ENCODE assay signal across 17 cellular contexts in the genomic region with DNA sequence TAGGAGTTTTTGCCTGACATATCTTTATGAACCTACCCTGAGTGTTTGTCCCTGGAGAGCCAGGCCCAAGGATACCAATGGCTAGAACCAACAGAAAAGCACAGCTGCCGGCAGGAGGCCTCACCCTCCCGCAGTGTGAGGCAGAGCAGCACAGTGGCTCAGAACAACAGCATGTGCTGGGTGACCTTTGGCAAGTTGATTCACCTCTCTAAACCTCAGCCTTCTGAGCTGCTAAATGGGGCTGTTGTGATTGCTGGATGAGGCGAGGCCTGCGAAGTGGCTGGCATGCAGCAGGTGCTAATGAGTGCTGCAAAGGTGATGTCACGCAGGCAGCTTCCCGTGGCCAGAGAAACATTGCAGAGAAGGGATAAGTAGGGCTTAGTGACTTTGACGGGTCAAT. TPM values are rescaled to one million over a fixed set of nuclear protein-coding genes. Genes with fewer than 3 reads are reported as not detected.
A peak's percentile ranks its signal among the peaks of the same experiment; 100 is the strongest.
DNase-seq lines count a peak whose midpoint lies in the region; ATAC-seq and TF ChIP-seq lines count a peak whose summit lies in the region.
"Had no signal": no experiment of that assay in that cellular context is flagged by ENCODE, and none has a peak within 500 bp of the region (broad histone marks: within the 10 kb centered on the region; RNA-seq: fewer than 3 reads in every experiment).

No MANE protein-coding gene starts in this region.

- 90 to 93% methylated on average over 7 of the region's 7 CpGs for WGBS in heart right ventricle, 2 donors

- H3K36me3 ChIP-seq in heart right ventricle = peaks cover 0 to 98% (median 9%) of the 10 kb centered on the region in 9 donors

- no peak overlapping the region for H3K4me3 Mint-ChIP-seq in WTC11
- H3K4me3 Mint-ChIP-seq in stimulated activated effector memory CD8-positive, alpha-beta T cell treated with anti-CD3 and anti-CD28 coated beads, Interleukin-12 subunit alpha, Interleukin-12 subunit beta, amount 100 ng/mL, for 72 hours = no peak overlapping the region

- H3K27me3 ChIP-seq in heart right ventricle = no peaks in the 10 kb centered on the region

- peaks cover 19% of the 10 kb centered on the region for H3K4me1 Mint-ChIP-seq in WTC11
- H3K4me1 Mint-ChIP-seq in stimulated activated effector memory CD8-positive, alpha-beta T cell treated with anti-CD3 and anti-CD28 coated beads, Interleukin-12 subunit alpha, Interleukin-12 subunit beta, amount 100 ng/mL, for 72 hours = peaks cover 5% of the 10 kb centered on the region

- TF ChIP-seq CTCF in WTC11 (IDR thresholded peaks at IDR 0.05) (no peak), heart right ventricle (IDR thresholded peaks at IDR 0.05) (no peak)

- H3K9me3 ChIP-seq in heart right ventricle = no peaks in the 10 kb centered on the region

- H3K27ac ChIP-seq in heart right ventricle = no peak overlapping the region
- H3K27ac ChIP-seq: HL-60, PC-9 had no signal

- intact Hi-C loops in left ventricle myocardium superior (cut with micrococcal nuclease) = loop anchor here (10.0 kb wide), 1 partner anchor 184 kb away; the partner anchor contains the start of gene AP3S2
- intact Hi-C loops in left cardiac atrium (cut with DNase I) = loop anchor here in 1 of 2 donors (10.0 kb wide), 2 partner anchors 74 to 314 kb away; partner anchors contain the start of gene ZNF710
- intact Hi-C loops in left colon (cut with DNase I, micrococcal nuclease) = loop anchor here in 1 of 2 donors (10.0 kb wide), 1 partner anchor 184 kb away; the partner anchor contains the start of gene AP3S2
- intact Hi-C loops in heart right ventricle (cut with DNase I) = loop anchor here in 5 of 10 donors (5.0 to 10.0 kb wide), 4 partner anchors 174 to 324 kb away; partner anchors contain the start of gene MESP1 (in 1 of the 5)

- peaks cover 0 to 12% (median 0%) of the 10 kb centered on the region in 9 donors for H3K4me1 ChIP-seq in heart right ventricle

- POLR2A ChIA-PET in WTC11 (lab: Charles Lee) = interaction anchor here (0.6 to 1.1 kb wide), 2 partner anchors 76 to 144 kb away, joined by 3 read pairs; no protein-coding TSS in a partner anchor

- DNase-seq in left ventricle myocardium superior (peak; percentile 18), left cardiac atrium (no peak), WTC11 (ENCODE audit: low spot score) (no peak), left colon (no peak), germinal center (ENCODE audit: low spot score) (no peak), heart right ventricle (no peak), retina (no peak)
- DNase-seq in stimulated activated effector memory CD8-positive, alpha-beta T cell treated with anti-CD3 and anti-CD28 coated beads, Interleukin-12 subunit alpha, Interleukin-12 subunit beta, amount 100 ng/mL, for 72 hours (ENCODE audit: low spot score in 2 of 2) = no peak
- DNase-seq: DMS 273 treated with DMSO at 0.1 percent for 48 hours, EL, GOT3, KBM-7, NCI-H1092 treated with DMSO at 0.1 percent for 48 hours, NCI-H1694 treated with DMSO at 0.1 percent for 48 hours, NCI-H446, PC-9 had no signal

- peaks cover 21% of the 10 kb centered on the region for H3K36me3 Mint-ChIP-seq in WTC11
- peaks cover 24% of the 10 kb centered on the region for H3K36me3 Mint-ChIP-seq in stimulated activated effector memory CD8-positive, alpha-beta T cell treated with anti-CD3 and anti-CD28 coated beads, Interleukin-12 subunit alpha, Interleukin-12 subunit beta, amount 100 ng/mL, for 72 hours

- no peak overlapping the region for H3K4me3 ChIP-seq in heart right ventricle
- H3K4me3 ChIP-seq: PC-9 had no signal

- H3K9me3 Mint-ChIP-seq in WTC11 = no peaks in the 10 kb centered on the region
- H3K9me3 Mint-ChIP-seq in stimulated activated effector memory CD8-positive, alpha-beta T cell treated with anti-CD3 and anti-CD28 coated beads, Interleukin-12 subunit alpha, Interleukin-12 subunit beta, amount 100 ng/mL, for 72 hours = no peaks in the 10 kb centered on the region

- no peaks in the 10 kb centered on the region for H3K27me3 Mint-ChIP-seq in WTC11 (ENCODE audit: low read depth)

- peak overlapping the region; percentile 68; the same call in 1 of the 2 replicates for H3K27ac Mint-ChIP-seq in WTC11
- H3K27ac Mint-ChIP-seq in stimulated activated effector memory CD8-positive, alpha-beta T cell treated with anti-CD3 and anti-CD28 coated beads, Interleukin-12 subunit alpha, Interleukin-12 subunit beta, amount 100 ng/mL, for 72 hours = peak overlapping the region; percentile 54

- no peak for ATAC-seq in left ventricle myocardium superior
- ATAC-seq in left cardiac atrium = no peak
- ATAC-seq in WTC11 = no peak
- peak; percentile 5 for ATAC-seq in left colon
- ATAC-seq in stimulated activated effector memory CD8-positive, alpha-beta T cell treated with anti-CD3 and anti-CD28 coated beads, Interleukin-12 subunit alpha, Interleukin-12 subunit beta, amount 100 ng/mL, for 72 hours = peak; percentile 14
- no peak for ATAC-seq in heart right ventricle

- CTCF ChIA-PET in WTC11 (lab: Charles Lee) = interaction anchor here (1.1 to 2.4 kb wide), 4 partner anchors 9 to 166 kb away, joined by 3 to 5 read pairs (median 4); partner anchors contain the start of gene ARPIN

TF ChIP-seq in WTC11, 78 proteins besides CTCF, POLR2A, EP300 and RAD21:
- no peak for TF ChIP-seq SOX15 (CRISPR knock-in tag; IDR thresholded peaks at IDR 0.05)
- TF ChIP-seq ATF1 (CRISPR knock-in tag; IDR thresholded peaks at IDR 0.05) = no peak
- no peak for TF ChIP-seq CBFB (CRISPR knock-in tag; IDR thresholded peaks at IDR 0.05; ENCODE audit: low read depth)
- no peak for TF ChIP-seq ZNF671 (CRISPR knock-in tag; IDR thresholded peaks at IDR 0.05)
- TF ChIP-seq TEAD1 (CRISPR knock-in tag; IDR thresholded peaks at IDR 0.05) = no peak
- no peak for TF ChIP-seq JAZF1 (CRISPR knock-in tag; IDR thresholded peaks at IDR 0.05)
- no peak for TF ChIP-seq SMAD4 (CRISPR knock-in tag; IDR thresholded peaks at IDR 0.05)
- TF ChIP-seq NR1H2 (CRISPR knock-in tag; IDR thresholded peaks at IDR 0.05) = no peak
- TF ChIP-seq ZNF138 (CRISPR knock-in tag; conservative IDR thresholded peaks at IDR 0.05) = no peak
- no peak for TF ChIP-seq FOXK1 (CRISPR knock-in tag; IDR thresholded peaks at IDR 0.05)
- TF ChIP-seq, protein P1, sequence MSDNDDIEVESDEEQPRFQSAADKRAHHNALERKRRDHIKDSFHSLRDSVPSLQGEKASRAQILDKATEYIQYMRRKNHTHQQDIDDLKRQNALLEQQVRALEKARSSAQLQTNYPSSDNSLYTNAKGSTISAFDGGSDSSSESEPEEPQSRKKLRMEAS (CRISPR knock-in tag; IDR thresholded peaks at IDR 0.05) = no peak
- TF ChIP-seq MLX (CRISPR knock-in tag; IDR thresholded peaks at IDR 0.05) = no peak
- TF ChIP-seq MYBL2 (CRISPR knock-in tag; IDR thresholded peaks at IDR 0.05) = no peak
- TF ChIP-seq CREB1 (CRISPR knock-in tag; IDR thresholded peaks at IDR 0.05) = no peak
- no peak for TF ChIP-seq ZNF121 (CRISPR knock-in tag; IDR thresholded peaks at IDR 0.05)
- no peak for TF ChIP-seq MXD4 (CRISPR knock-in tag; IDR thresholded peaks at IDR 0.05; ENCODE audit: borderline replicate concordance)

RNA-seq across cellular contexts. Expression of gene IDH2, which starts 23.3 kb away (rescaled TPM):
- total RNA-seq in left ventricle myocardium superior = 1,172 TPM
- 100 to 1,000 TPM; 242 to 257 TPM for total RNA-seq in left cardiac atrium
- total RNA-seq in WTC11 (2021) = 53.3 to 80.3 TPM (median 72.3 TPM) in 3 replicates
- total RNA-seq in left colon = 100 to 1,000 TPM; 110 to 185 TPM
- total RNA-seq in heart right ventricle = 1,000 to 10,000 TPM in 4 of 10 donors, 100 to 1,000 TPM in 6; 731 to 1,135 (median 971) TPM
- 100 to 1,000 TPM; 279 to 401 TPM for polyA plus RNA-seq in heart right ventricle

Comparison
In these comparisons a context has a peak if more than half of its experiments do, and no peak if none do; other contexts are left out.
1. ATAC-seq: peak in left colon (single experiment) and stimulated activated effector memory CD8-positive, alpha-beta T cell treated with anti-CD3 and anti-CD28 coated beads, Interleukin-12 subunit alpha, Interleukin-12 subunit beta, amount 100 ng/mL, for 72 hours (single experiment); none in left ventricle myocardium superior (single experiment), left cardiac atrium (0 of 2), WTC11 (single experiment) and heart right ventricle (0 of 8).